Comparison of ENCODE assay signal across 21 cellular contexts in the genomic region with DNA sequence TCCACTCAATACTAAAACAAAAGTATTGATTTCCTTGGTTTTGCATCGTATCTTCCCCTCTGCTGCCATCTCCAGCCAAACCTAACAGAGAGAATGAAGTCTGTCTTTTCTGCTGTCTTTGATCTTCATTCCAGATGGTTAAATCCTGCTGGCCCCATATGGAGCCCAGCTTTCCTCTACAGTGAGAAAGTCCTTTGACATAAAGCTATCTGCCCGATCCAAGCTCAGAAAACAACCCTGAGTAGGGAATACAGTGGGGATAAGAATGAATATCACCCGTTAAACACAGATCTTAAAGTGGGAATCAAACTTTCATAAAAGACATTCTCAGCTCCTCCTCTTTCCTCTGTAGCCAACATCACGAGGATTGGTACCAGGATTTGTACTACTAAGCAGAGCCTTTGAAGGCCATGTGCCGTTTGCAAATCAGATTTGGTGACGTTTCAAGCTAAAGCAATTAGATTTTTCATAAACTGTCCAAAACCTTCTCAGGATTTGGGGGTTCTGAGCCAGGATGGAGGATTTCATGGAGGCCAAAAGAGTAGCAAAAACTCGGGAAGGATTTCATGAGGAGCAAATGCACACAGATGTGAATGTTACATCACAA.
"Had no signal": no experiment of that assay in that cellular context is flagged by ENCODE, and none has a peak within 500 bp of the region (broad histone marks: within the 10 kb centered on the region; RNA-seq: fewer than 3 reads in every experiment).

No MANE protein-coding gene starts in this region.

- H3K27me3 Mint-ChIP-seq: brain had no signal

- DNase-seq: activated CD4-positive, alpha-beta T cell treated with anti-CD3 and anti-CD28 coated beads for 48 hours; activated CD4-positive, CD25-positive, alpha-beta regulatory T cell; activated CD8-positive, alpha-beta T cell treated with anti-CD3 and anti-CD28 coated beads for 36 hours; activated naive CD4-positive, alpha-beta T cell; activated naive CD8-positive, alpha-beta T cell treated with anti-CD3 and anti-CD28 coated beads, Interleukin-2, amount 10 ng/mL, durations not matched to agents 7 days and 5 days; activated T-cell treated with anti-CD3 and anti-CD28 coated beads, Interleukin-2, amount 50 U/mL, for 1 hour; anterior cingulate cortex; head of caudate nucleus; kidney; stimulated activated CD4-positive, alpha-beta T cell treated with anti-CD3 and anti-CD28 coated beads, Interleukin-2, amount 100 ng/mL, for 48 hours had no signal

- H3K4me1 Mint-ChIP-seq: activated naive CD8-positive, alpha-beta T cell treated with anti-CD3 and anti-CD28 coated beads, Interleukin-2, amount 10 ng/mL, durations not matched to agents 7 days and 5 days; activated T-helper 17 cell treated with anti-CD3 and anti-CD28 coated beads, Interleukin-2, amount 50 U/mL, for 72 hours; central memory CD8-positive, alpha-beta T cell had no signal

- H3K9me3 ChIP-seq: stomach, testis had no signal

- H3K4me3 ChIP-seq: coronary artery, stomach, testis had no signal

- H3K27ac Mint-ChIP-seq: activated CD8-positive, alpha-beta T cell treated with anti-CD3 and anti-CD28 coated beads for 36 hours; activated naive CD8-positive, alpha-beta T cell treated with anti-CD3 and anti-CD28 coated beads, Interleukin-2, amount 10 ng/mL, durations not matched to agents 7 days and 5 days; activated T-helper 17 cell treated with anti-CD3 and anti-CD28 coated beads, Interleukin-2, amount 50 U/mL, for 72 hours; brain; progenitor cell of endocrine pancreas; T-helper 2 cell treated with Interferon-gamma antibody and Interleukin-4, amounts not matched to agents 5 μg/mL and 100 μg/mL, for 36 hours; type B pancreatic cell had no signal

- ATAC-seq: activated CD8-positive, alpha-beta T cell treated with anti-CD3 and anti-CD28 coated beads for 36 hours; activated T-helper 17 cell treated with anti-CD3 and anti-CD28 coated beads, Interleukin-2, amount 50 U/mL, for 72 hours had no signal

- H3K36me3 Mint-ChIP-seq: activated naive CD8-positive, alpha-beta T cell treated with anti-CD3 and anti-CD28 coated beads, Interleukin-2, amount 10 ng/mL, durations not matched to agents 7 days and 5 days; brain; type B pancreatic cell had no signal

- FAIRE-seq: frontal cortex, kidney had no signal

- H3K27ac ChIP-seq: coronary artery, stomach had no signal

- H3K9me3 Mint-ChIP-seq: activated CD8-positive, alpha-beta T cell treated with anti-CD3 and anti-CD28 coated beads for 36 hours; activated T-helper 17 cell treated with anti-CD3 and anti-CD28 coated beads, Interleukin-2, amount 50 U/mL, for 72 hours; central memory CD8-positive, alpha-beta T cell; T-helper 2 cell treated with Interferon-gamma antibody and Interleukin-4, amounts not matched to agents 5 μg/mL and 100 μg/mL, for 36 hours; type B pancreatic cell had no signal

- H3K36me3 ChIP-seq: stomach had no signal

- H3K4me3 Mint-ChIP-seq: activated CD8-positive, alpha-beta T cell treated with anti-CD3 and anti-CD28 coated beads for 36 hours; activated naive CD8-positive, alpha-beta T cell treated with anti-CD3 and anti-CD28 coated beads, Interleukin-2, amount 10 ng/mL, durations not matched to agents 7 days and 5 days; activated T-helper 17 cell treated with anti-CD3 and anti-CD28 coated beads, Interleukin-2, amount 50 U/mL, for 72 hours; brain; central memory CD8-positive, alpha-beta T cell; neural crest cell; T-helper 2 cell treated with Interferon-gamma antibody and Interleukin-4, amounts not matched to agents 5 μg/mL and 100 μg/mL, for 36 hours; type B pancreatic cell had no signal

- H3K27me3 ChIP-seq: testis had no signal
